ENCODE assay signal across 15 cellular contexts in genomic region chr14:92848941-92849340, GRCh38. TPM values are rescaled to one million over a fixed set of nuclear protein-coding genes. Genes with fewer than 3 reads are reported as not detected.
DNase-seq lines count a peak whose midpoint lies in the region; TF ChIP-seq lines count a peak whose summit lies in the region.
"Had no signal": no experiment of that assay in that cellular context is flagged by ENCODE, and none has a peak within 500 bp of the region (broad histone marks: within the 10 kb centered on the region; RNA-seq: fewer than 3 reads in every experiment).

No MANE protein-coding gene starts in this region.

- DNase-seq in DMS153 treated with DMSO at 0.1 percent for 48 hours (lab: John Stamatoyannopoulos, UW; ENCODE audit: unreplicated experiment) (peak; percentile 38), DMS153 (lab: John Stamatoyannopoulos, UW) (no peak), NCI-H146 treated with DMSO at 0.1 percent for 48 hours (lab: John Stamatoyannopoulos, UW; ENCODE audit: unreplicated experiment) (peak; percentile 92), NCI-H748 treated with DMSO at 0.1 percent for 48 hours (lab: John Stamatoyannopoulos, UW) (peak; percentile 94), glomerular endothelial cell (ENCODE audit: extremely low read depth, low read depth, low spot score) (peak; percentile 62), tibial artery (no peak), AML-193 (lab: John Stamatoyannopoulos, UW) (no peak)
- no peak for DNase-seq in stimulated activated CD4-positive, alpha-beta T cell treated with anti-CD3 and anti-CD28 coated beads, Interleukin-12 subunit alpha, Interleukin-12 subunit beta, amount 100 ng/mL, for 4 hours
- DNase-seq: activated CD4-positive, alpha-beta T cell treated with anti-CD3 and anti-CD28 coated beads for 48 hours; activated T-cell treated with anti-CD3 and anti-CD28 coated beads, Interleukin-2, amount 50 U/mL, for 1 hour; CD8-positive, alpha-beta memory T cell; endodermal cell; stimulated activated naive CD4-positive, alpha-beta T cell treated with Interleukin-2 at 50 U/mL for 16 hours; T-helper 1 cell; uterus had no signal

- no peak overlapping the region for H3K27ac ChIP-seq in tibial artery
- H3K27ac ChIP-seq: uterus had no signal

- peaks cover 0 to 8% (median 3%) of the 10 kb centered on the region in 3 donors for H3K9me3 ChIP-seq in tibial artery
- H3K9me3 ChIP-seq: uterus had no signal

- no peaks in the 10 kb centered on the region for H3K4me1 ChIP-seq in tibial artery
- H3K4me1 ChIP-seq: uterus had no signal

- intact Hi-C loops in tibial artery (cut with DNase I; ENCODE audit: low total_unique reads) = no loop called here

- no peak for TF ChIP-seq CTCF in tibial artery (IDR thresholded peaks at IDR 0.05)

- H3K4me3 ChIP-seq in tibial artery = no peak overlapping the region
- H3K4me3 ChIP-seq: uterus had no signal

- H3K36me3 ChIP-seq in tibial artery = no peaks in the 10 kb centered on the region
- H3K36me3 ChIP-seq: uterus had no signal

- no peaks in the 10 kb centered on the region for H3K27me3 ChIP-seq in tibial artery
- H3K27me3 ChIP-seq: uterus had no signal

RNA-seq across cellular contexts. Expression of gene GOLGA5, which starts 54.8 kb away (rescaled TPM):
- total RNA-seq in glomerular endothelial cell = 34.9 and 40.4 TPM in 2 replicates

Comparison
In these comparisons a context has a peak if more than half of its experiments do, and no peak if none do; other contexts are left out.
1. DNase-seq: peak in DMS153 treated with DMSO at 0.1 percent for 48 hours (single experiment), NCI-H146 treated with DMSO at 0.1 percent for 48 hours (single experiment), NCI-H748 treated with DMSO at 0.1 percent for 48 hours (single experiment) and glomerular endothelial cell (single experiment); none in DMS153 (single experiment), tibial artery (0 of 2), stimulated activated CD4-positive, alpha-beta T cell treated with anti-CD3 and anti-CD28 coated beads, Interleukin-12 subunit alpha, Interleukin-12 subunit beta, amount 100 ng/mL, for 4 hours (single experiment) and AML-193 (0 of 2).